ENCODE assay signal across 8 cellular contexts in genomic region chr3:9422712-9423424, GRCh38. TPM values are rescaled to one million over a fixed set of nuclear protein-coding genes. Genes with fewer than 3 reads are reported as not detected.
DNase-seq lines count a peak whose midpoint lies in the region; ATAC-seq and TF ChIP-seq lines count a peak whose summit lies in the region.

No MANE protein-coding gene starts in this region.

- WGBS in ectodermal cell, 2 experiments: 73 to 76% methylated on average over 5 of the region's 5 CpGs
- WGBS in lower leg skin, 2 donors: 4 to 7% methylated on average over 5 of the region's 5 CpGs

- H3K36me3 ChIP-seq in ectodermal cell (ENCODE audit: control insufficient read depth, insufficient read depth, low read length) (peaks cover 12% of the 10 kb centered on the region), subcutaneous abdominal adipose tissue (ENCODE audit: control insufficient read depth in 5 of 5, insufficient read depth in 5 of 5, low read length in 5 of 5) (peaks cover 5 to 20% (median 12%) of the 10 kb centered on the region in 5 donors)

- intact Hi-C loops in lower leg skin (cut with DNase I; ENCODE audit: low total_unique reads): no loop called here

- H3K4me3 Mint-ChIP-seq in activated T-cell treated with anti-CD3 and anti-CD28 coated beads, Interleukin-2, amount 50 U/mL, for 4 hours: no peak overlapping the region

- no peak for DNase-seq in activated T-cell treated with anti-CD3 and anti-CD28 coated beads, Interleukin-2, amount 50 U/mL, for 4 hours
- DNase-seq in activated T-cell treated with anti-CD3 and anti-CD28 coated beads for 4 hours: no peak
- DNase-seq in NCI-H1092 treated with DMSO at 0.1 percent for 48 hours (lab: John Stamatoyannopoulos, UW): peak; percentile 87
- DNase-seq in SW 1271 (lab: John Stamatoyannopoulos, UW): peak; percentile 64 to 94
- peak; percentile 91 to 93 for DNase-seq in lower leg skin (ENCODE audit: low spot score in 2 of 2)

- no peak for TF ChIP-seq POLR2A in lower leg skin (IDR thresholded peaks at IDR 0.05)

- H3K4me1 Mint-ChIP-seq in activated T-cell treated with anti-CD3 and anti-CD28 coated beads, Interleukin-2, amount 50 U/mL, for 4 hours (ENCODE audit: low read depth): peaks cover 34% of the 10 kb centered on the region

- H3K36me3 Mint-ChIP-seq in activated T-cell treated with anti-CD3 and anti-CD28 coated beads, Interleukin-2, amount 50 U/mL, for 4 hours (ENCODE audit: insufficient read depth): peaks cover 8% of the 10 kb centered on the region

- H3K27me3 ChIP-seq in ectodermal cell (ENCODE audit: control insufficient read depth, insufficient read depth, low read length, poor library complexity, severe bottlenecking): no peaks in the 10 kb centered on the region
- H3K27me3 ChIP-seq in subcutaneous abdominal adipose tissue (ENCODE audit: control insufficient read depth in 5 of 5, insufficient read depth in 4 of 5, low read length in 5 of 5): no peaks in the 10 kb centered on the region

- H3K27ac ChIP-seq in ectodermal cell (ENCODE audit: insufficient read depth, low read depth, low read length, poor library complexity, severe bottlenecking) (peak overlapping the region; percentile 76), subcutaneous abdominal adipose tissue (ENCODE audit: low read depth, low read length) (peak overlapping the region; percentile 83)

- H3K4me3 ChIP-seq in ectodermal cell (ENCODE audit: insufficient read depth, low read depth, low read length) (no peak overlapping the region), lower leg skin (ENCODE audit: low read depth, poor library complexity, severe bottlenecking) (no peak overlapping the region), subcutaneous abdominal adipose tissue (ENCODE audit: low read depth in 1 of 5, low read length in 5 of 5) (peak overlapping the region in 1 of 5 donors; percentile 25)

- H3K9ac ChIP-seq in subcutaneous abdominal adipose tissue (ENCODE audit: low read length in 5 of 5): peak overlapping the region in 4 of 5 donors; percentile 30 to 74 (median 43)

- peak; percentile 51 to 71 for ATAC-seq in activated T-cell treated with anti-CD3 and anti-CD28 coated beads, Interleukin-2, amount 50 U/mL, for 4 hours
- ATAC-seq in HG02798 (IDR thresholded peaks at IDR 0.05; ENCODE audit: poor library complexity, unreplicated experiment): no peak

- TF ChIP-seq CTCF in lower leg skin (IDR thresholded peaks at IDR 0.05): no peak

- no peaks in the 10 kb centered on the region for H3K27me3 Mint-ChIP-seq in activated T-cell treated with anti-CD3 and anti-CD28 coated beads, Interleukin-2, amount 50 U/mL, for 4 hours (ENCODE audit: low read depth)

- H3K4me1 ChIP-seq in ectodermal cell (ENCODE audit: control insufficient read depth, insufficient read depth, low read length): no peaks in the 10 kb centered on the region
- H3K4me1 ChIP-seq in subcutaneous abdominal adipose tissue (ENCODE audit: control insufficient read depth in 5 of 5, insufficient read depth in 5 of 5, low read length in 5 of 5): peaks cover 0 to 20% (median 14%) of the 10 kb centered on the region in 5 donors

- no peaks in the 10 kb centered on the region for H3K9me3 ChIP-seq in ectodermal cell (ENCODE audit: control insufficient read depth, low read length)
- H3K9me3 ChIP-seq in subcutaneous abdominal adipose tissue (ENCODE audit: control insufficient read depth in 5 of 5, low read length in 5 of 5): no peaks in the 10 kb centered on the region

- H3K9me3 Mint-ChIP-seq in activated T-cell treated with anti-CD3 and anti-CD28 coated beads, Interleukin-2, amount 50 U/mL, for 4 hours: no peaks in the 10 kb centered on the region

RNA-seq across cellular contexts. Expression of gene SETD5, which starts 25.5 kb away (rescaled TPM):
- total RNA-seq in activated T-cell treated with anti-CD3 and anti-CD28 coated beads, Interleukin-2, amount 50 U/mL, for 4 hours: 10 to 100 TPM; 67.3 to 78.1 (median 71.8) TPM
- 215 TPM for polyA plus RNA-seq in ectodermal cell (2013, experiment 1 of 4)
- 241 TPM for polyA plus RNA-seq in ectodermal cell (2013, experiment 2 of 4)
- 208 TPM for polyA plus RNA-seq in ectodermal cell (2013, experiment 3 of 4)
- 239 TPM for polyA plus RNA-seq in ectodermal cell (2013, experiment 4 of 4)
- 10 to 100 TPM; 77.8 to 88.1 (median 80.3) TPM for total RNA-seq in lower leg skin

Comparison
In these comparisons a context has a peak if more than half of its experiments do, and no peak if none do; other contexts are left out.
1. DNase-seq: peak in NCI-H1092 treated with DMSO at 0.1 percent for 48 hours (single experiment), SW 1271 (2 of 2) and lower leg skin (2 of 2); none in activated T-cell treated with anti-CD3 and anti-CD28 coated beads, Interleukin-2, amount 50 U/mL, for 4 hours (single experiment) and activated T-cell treated with anti-CD3 and anti-CD28 coated beads for 4 hours (single experiment).